In genomic region chr22:39426380-39427043, GRCh38 we compare ENCODE assay signal across 33 cellular contexts. TPM values are rescaled to one million over a fixed set of nuclear protein-coding genes. Genes with fewer than 3 reads are reported as not detected.
"Had no signal": no experiment of that assay in that cellular context is flagged by ENCODE, and none has a peak within 500 bp of the region (broad histone marks: within the 10 kb centered on the region; RNA-seq: fewer than 3 reads in every experiment).

No MANE protein-coding gene starts in this region.

- ATAC-seq: activated naive CD4-positive, alpha-beta T cell treated with anti-CD3 and anti-CD28 coated beads, Interleukin-2, amount 50 U/mL, for 72 hours; activated naive CD8-positive, alpha-beta T cell treated with anti-CD3 and anti-CD28 coated beads, Interleukin-2, amount 50 U/mL, for 24 hours; body of pancreas; Panc1; Right ventricle myocardium inferior; T-cell had no signal

- H3K4me1 Mint-ChIP-seq: activated CD8-positive, alpha-beta memory T cell treated with anti-CD3 and anti-CD28 coated beads, Interleukin-2, amount 10 ng/mL, durations not matched to agents 7 days and 5 days; activated naive CD8-positive, alpha-beta T cell treated with anti-CD3 and anti-CD28 coated beads, Interleukin-2, amount 50 U/mL, for 24 hours had no signal

- H3K4me3 ChIP-seq: ascending aorta, body of pancreas, SK-N-MC had no signal

- H3K9me3 ChIP-seq: ascending aorta, body of pancreas had no signal

- H3K27ac ChIP-seq: ascending aorta, body of pancreas had no signal

- FAIRE-seq: bronchial epithelial cell, TTC549 had no signal

- H3K27ac Mint-ChIP-seq: activated CD8-positive, alpha-beta memory T cell treated with anti-CD3 and anti-CD28 coated beads, Interleukin-2, amount 10 ng/mL, durations not matched to agents 7 days and 5 days; activated naive CD8-positive, alpha-beta T cell treated with anti-CD3 and anti-CD28 coated beads, Interleukin-2, amount 50 U/mL, for 24 hours; activated T-cell treated with anti-CD3 and anti-CD28 coated beads, Interleukin-2, amount 50 U/mL, for 24 hours; activated T-helper 1 cell treated with anti-CD3 and anti-CD28 coated beads, Interleukin-12 subunit alpha, Interleukin-12 subunit beta, Interleukin-2, Interleukin-4 antibody, amounts not matched to agents 30 ng/mL and 10 ng/mL and 1 ng/mL, durations not matched to agents 14 hours and 24 hours and 36 hours; T-cell had no signal

- H3K27me3 Mint-ChIP-seq: activated CD8-positive, alpha-beta memory T cell treated with anti-CD3 and anti-CD28 coated beads, Interleukin-2, amount 10 ng/mL, durations not matched to agents 7 days and 5 days; activated naive CD8-positive, alpha-beta T cell treated with anti-CD3 and anti-CD28 coated beads, Interleukin-2, amount 50 U/mL, for 24 hours; activated T-cell treated with anti-CD3 and anti-CD28 coated beads, Interleukin-2, amount 50 U/mL, for 24 hours; T-cell had no signal

- DNase-seq: activated CD4-positive, alpha-beta T cell treated with anti-CD3 and anti-CD28 coated beads for 4 hours; activated CD4-positive, alpha-beta T cell treated with anti-CD3 and anti-CD28 coated beads, Interleukin-2, amount 50 U/mL, for 48 hours; activated CD8-positive, alpha-beta memory T cell treated with anti-CD3 and anti-CD28 coated beads, Interleukin-2, amount 10 ng/mL, durations not matched to agents 7 days and 5 days; activated effector memory CD4-positive, alpha-beta T cell treated with anti-CD3 and anti-CD28 coated beads, Interleukin-2, amount 50 U/mL, for 16 hours; activated naive CD4-positive, alpha-beta T cell treated with Interleukin-2 at 50 U/mL for 16 hours; activated naive CD8-positive, alpha-beta T cell treated with anti-CD3 and anti-CD28 coated beads, Interleukin-2, amount 50 U/mL, for 24 hours; activated T-cell treated with anti-CD3 and anti-CD28 coated beads, Interleukin-2, amount 50 U/mL, for 24 hours; amniotic stem cell; body of pancreas; central memory CD4-positive, alpha-beta T cell; NCI-H1092; NCI-H1417; NCI-H1694; NCI-H2029; NCI-H2107; NCI-H2171 treated with DMSO at 0.1 percent for 48 hours; NCI-H226; NCI-H526 treated with DMSO at 0.1 percent for 48 hours; NCI-H82; OCI-M1; RPMI8226; T-cell; T-helper 2 cell; T1000 had no signal

- H3K4me1 ChIP-seq: body of pancreas had no signal

- H3K9me3 Mint-ChIP-seq: activated naive CD4-positive, alpha-beta T cell treated with anti-CD3 and anti-CD28 coated beads, Interleukin-2, amount 50 U/mL, for 72 hours; activated naive CD8-positive, alpha-beta T cell treated with anti-CD3 and anti-CD28 coated beads, Interleukin-2, amount 50 U/mL, for 24 hours; activated T-cell treated with anti-CD3 and anti-CD28 coated beads, Interleukin-2, amount 50 U/mL, for 24 hours; activated T-helper 1 cell treated with anti-CD3 and anti-CD28 coated beads, Interleukin-12 subunit alpha, Interleukin-12 subunit beta, Interleukin-2, Interleukin-4 antibody, amounts not matched to agents 30 ng/mL and 10 ng/mL and 1 ng/mL, durations not matched to agents 14 hours and 24 hours and 36 hours; T-cell had no signal

- H3K4me3 Mint-ChIP-seq: activated CD8-positive, alpha-beta memory T cell treated with anti-CD3 and anti-CD28 coated beads, Interleukin-2, amount 10 ng/mL, durations not matched to agents 7 days and 5 days; activated naive CD8-positive, alpha-beta T cell treated with anti-CD3 and anti-CD28 coated beads, Interleukin-2, amount 50 U/mL, for 24 hours; activated T-cell treated with anti-CD3 and anti-CD28 coated beads, Interleukin-2, amount 50 U/mL, for 24 hours; activated T-helper 1 cell treated with anti-CD3 and anti-CD28 coated beads, Interleukin-12 subunit alpha, Interleukin-12 subunit beta, Interleukin-2, Interleukin-4 antibody, amounts not matched to agents 30 ng/mL and 10 ng/mL and 1 ng/mL, durations not matched to agents 14 hours and 24 hours and 36 hours; T-cell had no signal

- H3K27me3 ChIP-seq: ascending aorta, body of pancreas had no signal

RNA-seq across cellular contexts. Expression of gene MGAT3, which starts 30.3 kb away (rescaled TPM):
- total RNA-seq: MCF 10A had no signal
